Comparison of ENCODE assay signal across 8 cellular contexts in genomic region chr18:32019944-32020625, GRCh38. TPM values are rescaled to one million over a fixed set of nuclear protein-coding genes. Genes with fewer than 3 reads are reported as not detected.
A peak's percentile ranks its signal among the peaks of the same experiment; 100 is the strongest.
DNase-seq lines count a peak whose midpoint lies in the region; ATAC-seq, FAIRE-seq and TF ChIP-seq lines count a peak whose summit lies in the region.
"Not testable (repeated sequence)": the region's sequence is repeated elsewhere in the genome, so short reads cannot be mapped to it uniquely, and the experiment has no call there.

No MANE protein-coding gene starts in this region.

- POLR2A ChIA-PET in K562 (lab: Yijun Ruan, JAX), result interaction anchor here (1.3 kb wide), 1 partner anchor 32 kb away, joined by 3 read pairs; no protein-coding TSS in a partner anchor

- H3K27me3 ChIP-seq in K562 (ENCODE audit: control insufficient read depth in 2 of 2, insufficient read depth in 2 of 2, low read length in 2 of 2), result peaks cover 33 to 47% of the 10 kb centered on the region in 2 experiments
- not testable (repeated sequence) for H3K27me3 ChIP-seq in left ventricle myocardium inferior (ENCODE audit: low read depth)

- intact Hi-C loops in K562 (cut with micrococcal nuclease), result loop anchor here (2.0 kb wide), 1 partner anchor 73 kb away; no protein-coding TSS in a partner anchor
- intact Hi-C loops in left ventricle myocardium inferior (cut with micrococcal nuclease), result not testable (repeated sequence)

- not testable (repeated sequence) for DNase-seq in SK-N-MC (ENCODE audit: low read depth, low spot score); K562 (ENCODE audit: extremely low read depth in 1 of 4, low spot score in 3 of 4); left ventricle myocardium inferior; type B pancreatic cell (ENCODE audit: extremely low spot score, unreplicated experiment)
- DNase-seq in activated T-cell treated with anti-CD3 and anti-CD28 coated beads for 1 hour (ENCODE audit: low read depth), result peak; percentile 17
- peak; percentile 74 for DNase-seq in natural killer cell treated with Interleukin-12 subunit alpha and Interleukin-12 subunit beta and Interleukin-15 and Interleukin-18, amount 100 ng/mL, for 72 hours (ENCODE audit: low spot score)
- DNase-seq in stimulated activated CD4-positive, alpha-beta T cell treated with anti-CD3 and anti-CD28 coated beads, Interleukin-2, amount 100 ng/mL, for 4 hours (ENCODE audit: low read depth), result peak; percentile 26

- H3K36me3 ChIP-seq in SK-N-MC (ENCODE audit: insufficient read depth, low read length); K562 (ENCODE audit: control insufficient read depth, insufficient read depth, low read length); left ventricle myocardium inferior: not testable (repeated sequence)

- WGBS in K562 (ENCODE audit: insufficient coverage, low coverage, missing lambda C conversion rate), result 6% methylated on average over 14 of the region's 14 CpGs

- in situ Hi-C loops in K562 (cut with MboI), result not testable (repeated sequence)

- not testable (repeated sequence) for H3K79me2 ChIP-seq in K562 (ENCODE audit: control insufficient read depth, insufficient read depth, low read length)

- H3K9me3 Mint-ChIP-seq in natural killer cell treated with Interleukin-12 subunit alpha and Interleukin-12 subunit beta and Interleukin-15 and Interleukin-18, amount 100 ng/mL, for 72 hours; type B pancreatic cell: not testable (repeated sequence)

- not testable (repeated sequence) for H3K4me2 ChIP-seq in K562 (ENCODE audit: insufficient read depth, low read length)

- ATAC-seq in K562, result not testable (repeated sequence)
- ATAC-seq in natural killer cell treated with Interleukin-12 subunit alpha and Interleukin-12 subunit beta and Interleukin-15 and Interleukin-18, amount 100 ng/mL, for 72 hours, result peak; percentile 42 to 49

- not testable (repeated sequence) for H2AFZ ChIP-seq in K562 (ENCODE audit: low read depth, low read length)

- TF ChIP-seq POLR2A in K562 (conservative IDR thresholded peaks at IDR 0.05), result not testable (repeated sequence)

- not testable (repeated sequence) for H3K36me3 Mint-ChIP-seq in natural killer cell treated with Interleukin-12 subunit alpha and Interleukin-12 subunit beta and Interleukin-15 and Interleukin-18, amount 100 ng/mL, for 72 hours; type B pancreatic cell

- TF ChIP-seq CTCF in GM12875 (IDR thresholded peaks at IDR 0.05; ENCODE audit: borderline replicate concordance, insufficient read depth, low read depth, low read length); K562 (IDR thresholded peaks at IDR 0.05 in 2 of 3, conservative IDR thresholded peaks at IDR 0.05 in 1 of 3; ENCODE audit: insufficient read depth in 2 of 3, low read depth in 1 of 3, low read length in 3 of 3); left ventricle myocardium inferior (IDR thresholded peaks at IDR 0.05; ENCODE audit: borderline replicate concordance); type B pancreatic cell (conservative IDR thresholded peaks at IDR 0.05): not testable (repeated sequence)

- not testable (repeated sequence) for FAIRE-seq in K562 (lab: Jason Lieb, UNC)

- BruUV-seq in K562 (replicated peaks; lab: Mats Ljungman, UMichigan), result not testable (repeated sequence)

- peak overlapping the region; percentile 76 to 94 for H3K27ac Mint-ChIP-seq in natural killer cell treated with Interleukin-12 subunit alpha and Interleukin-12 subunit beta and Interleukin-15 and Interleukin-18, amount 100 ng/mL, for 72 hours
- H3K27ac Mint-ChIP-seq in type B pancreatic cell, result peak overlapping the region; percentile 79

- H3K4me3 ChIP-seq in GM12875 (ENCODE audit: low read depth, low read length) (peak overlapping the region; percentile 76), SK-N-MC (peak overlapping the region; percentile 84; the same call in 1 of the 2 replicates), left ventricle myocardium inferior (peak overlapping the region; percentile 74)
- H3K4me3 ChIP-seq in K562, result not testable (repeated sequence)

- H3K9me3 ChIP-seq in SK-N-MC (ENCODE audit: low read depth, low read length); K562 (replicated peaks; ENCODE audit: control insufficient read depth, insufficient read depth, low read depth, low read length); left ventricle myocardium inferior (replicated peaks): not testable (repeated sequence)

- CTCF ChIA-PET in K562 (lab: Yijun Ruan, JAX; ENCODE audit: low intra/inter-chr PET ratio), result not testable (repeated sequence)

- not testable (repeated sequence) for H3K9me1 ChIP-seq in K562 (ENCODE audit: control insufficient read depth, insufficient read depth, low read length)

- H3K4me3 Mint-ChIP-seq in natural killer cell treated with Interleukin-12 subunit alpha and Interleukin-12 subunit beta and Interleukin-15 and Interleukin-18, amount 100 ng/mL, for 72 hours, result peak overlapping the region; percentile 99
- H3K4me3 Mint-ChIP-seq in type B pancreatic cell, result peak overlapping the region; percentile 95

- not testable (repeated sequence) for H4K20me1 ChIP-seq in K562 (replicated peaks; ENCODE audit: control insufficient read depth, insufficient read depth, low read length)

- not testable (repeated sequence) for TF ChIP-seq EP300 in K562 (IDR thresholded peaks at IDR 0.05; ENCODE audit: low read length)

- H3K4me1 ChIP-seq in K562 (replicated peaks in 1 of 2; ENCODE audit: control insufficient read depth in 2 of 2, insufficient read depth in 2 of 2, low read length in 2 of 2) (peaks cover 3 to 15% of the 10 kb centered on the region in 2 experiments; a peak in 3 of 5 replicates), left ventricle myocardium inferior (peaks cover 24% of the 10 kb centered on the region)

- H3K4me1 Mint-ChIP-seq in natural killer cell treated with Interleukin-12 subunit alpha and Interleukin-12 subunit beta and Interleukin-15 and Interleukin-18, amount 100 ng/mL, for 72 hours (ENCODE audit: low read depth in 2 of 2), result peaks cover 39% of the 10 kb centered on the region in 2 donors
- H3K4me1 Mint-ChIP-seq in type B pancreatic cell (ENCODE audit: unreplicated experiment), result peaks cover 17% of the 10 kb centered on the region

- not testable (repeated sequence) for TF ChIP-seq RAD21 in K562 (CRISPR knock-in tag; conservative IDR thresholded peaks at IDR 0.05 in 1 of 2, IDR thresholded peaks at IDR 0.05 in 1 of 2)

- not testable (repeated sequence) for H3K27ac ChIP-seq in SK-N-MC; K562 (ENCODE audit: extremely low read depth, low read depth, low read length)
- H3K27ac ChIP-seq in left ventricle myocardium inferior (replicated peaks), result peak overlapping the region; percentile 86

- H3K27me3 Mint-ChIP-seq in natural killer cell treated with Interleukin-12 subunit alpha and Interleukin-12 subunit beta and Interleukin-15 and Interleukin-18, amount 100 ng/mL, for 72 hours, result not testable (repeated sequence)
- peaks cover 25% of the 10 kb centered on the region for H3K27me3 Mint-ChIP-seq in type B pancreatic cell

- H3K9ac ChIP-seq in SK-N-MC (ENCODE audit: insufficient read length); K562 (ENCODE audit: insufficient read depth in 1 of 2, low read depth in 2 of 2, low read length in 2 of 2): not testable (repeated sequence)

TF ChIP-seq in K562, 482 proteins besides CTCF, POLR2A, EP300 and RAD21:
- TF ChIP-seq CBX2 (IDR thresholded peaks at IDR 0.05; ENCODE audit: insufficient read depth, low read length, poor library complexity, severe bottlenecking), result peak; percentile 67

RNA-seq across cellular contexts. Expression of gene RNF125, which starts 1.5 kb away (rescaled TPM):
- 0.25 TPM in 1 of 2 replicates, not detected in the other for total RNA-seq in K562 (2011; cell fraction: chromatin; rRNA removed; ENCODE audit: low replicate concordance)
- total RNA-seq in K562 (2011; cell fraction: nucleolus; rRNA removed), result 0.17 TPM in 1 of 2 replicates, not detected in the other
- total RNA-seq in K562 (2011; cell fraction: nucleoplasm; rRNA removed), result 0.07 TPM in 1 of 2 replicates, not detected in the other
- under 0.01 and 0.05 TPM in 2 replicates for total RNA-seq in K562 (2014; rRNA removed)
- total RNA-seq in K562 (2014; rRNA removed; fragmentation: Illumina TruSeq; extraction: Trizol), result 0.04 and 0.13 TPM in 2 replicates
- total RNA-seq in K562 (2015; rRNA removed; fragmentation: Illumina TruSeq; extraction: Trizol), result 0.11 TPM in 1 of 2 replicates, not detected in the other
- 0.09 and 0.13 TPM in 2 replicates for total RNA-seq in K562 (2021)
- polyA plus RNA-seq in K562 (2011; rRNA removed), result 0.12 and 0.29 TPM in 2 replicates
- polyA plus RNA-seq in K562 (2011; cell fraction: cytosol; rRNA removed), result 0.06 and 0.22 TPM in 2 replicates
- polyA plus RNA-seq in K562 (2011; cell fraction: nucleus; rRNA removed), result 0.03 and 0.11 TPM in 2 replicates
- polyA plus RNA-seq in K562 (2012), result 0.10 and 0.21 TPM in 2 replicates
- polyA plus RNA-seq in K562 (2014; fragmentation: Illumina TruSeq; extraction: Trizol), result 0.03 and 0.10 TPM in 2 replicates
- polyA plus RNA-seq in K562 (2014; fragmentation: Nextera tagmentation; extraction: Ambion mirVana), result under 1 TPM in 1 of 2 experiments, not detected in 1; 0.01 TPM
- polyA plus RNA-seq in K562 (2014; rRNA removed), result 0.01 and 0.04 TPM in 2 replicates
- 0.06 and 0.11 TPM in 2 replicates for polyA minus RNA-seq in K562 (2011; rRNA and poly(A)+ RNA removed)
- polyA minus RNA-seq in K562 (2011; cell fraction: cytosol; rRNA and poly(A)+ RNA removed), result not detected in 2 replicates
- polyA minus RNA-seq in K562 (2011; cell fraction: nucleus; rRNA and poly(A)+ RNA removed), result 0.13 TPM in 1 of 2 replicates, not detected in the other
- 3.5 TPM for total RNA-seq in left ventricle myocardium inferior
- 10 to 100 TPM; 12.0 to 21.3 TPM for total RNA-seq in natural killer cell treated with Interleukin-12 subunit alpha and Interleukin-12 subunit beta and Interleukin-15 and Interleukin-18, amount 100 ng/mL, for 72 hours
- total RNA-seq in type B pancreatic cell (ENCODE audit: low replicate concordance), result 0.94 and 1.8 TPM in 2 replicates
